Comparison of ENCODE assay signal across 11 cellular contexts in genomic region chr12:75389061-75389460, GRCh38. TPM values are rescaled to one million over a fixed set of nuclear protein-coding genes. Genes with fewer than 3 reads are reported as not detected.
DNase-seq lines count a peak whose midpoint lies in the region; ATAC-seq, FAIRE-seq and TF ChIP-seq lines count a peak whose summit lies in the region.
"Had no signal": no experiment of that assay in that cellular context is flagged by ENCODE, and none has a peak within 500 bp of the region (broad histone marks: within the 10 kb centered on the region; RNA-seq: fewer than 3 reads in every experiment).

No MANE protein-coding gene starts in this region.

- H3K9me3 ChIP-seq in left ventricle myocardium inferior (replicated peaks) (peaks cover 6% of the 10 kb centered on the region), adipocyte (ENCODE audit: control insufficient read depth, low read length) (no peaks in the 10 kb centered on the region), kidney (ENCODE audit: control insufficient read depth in 1 of 2, low read length in 2 of 2) (no peaks in the 10 kb centered on the region)

- H3K27me3 Mint-ChIP-seq in activated CD4-positive, alpha-beta T cell treated with anti-CD3 and anti-CD28 coated beads, Interleukin-2, amount 10 ng/mL, durations not matched to agents 24 days and 14 days: no peaks in the 10 kb centered on the region
- H3K27me3 Mint-ChIP-seq in CD14-positive monocyte (ENCODE audit: low read depth in 3 of 3): peaks cover 0 to 1% (median 0%) of the 10 kb centered on the region in 3 donors

- H3K4me1 ChIP-seq in left ventricle myocardium inferior (peaks cover 35% of the 10 kb centered on the region), adipocyte (ENCODE audit: control insufficient read depth, insufficient read depth, low read length) (peaks cover 24% of the 10 kb centered on the region), kidney (ENCODE audit: control insufficient read depth in 1 of 2, insufficient read depth in 1 of 2, low read depth in 1 of 2, low read length in 2 of 2) (peaks cover 0 to 11% of the 10 kb centered on the region in 2 donors)

- H3K36me3 Mint-ChIP-seq in activated CD4-positive, alpha-beta T cell treated with anti-CD3 and anti-CD28 coated beads, Interleukin-2, amount 10 ng/mL, durations not matched to agents 24 days and 14 days (ENCODE audit: low read depth): no peaks in the 10 kb centered on the region
- H3K36me3 Mint-ChIP-seq in CD14-positive monocyte: no peaks in the 10 kb centered on the region

- H3K9ac ChIP-seq in adipocyte (ENCODE audit: low read length): no peak overlapping the region
- H3K9ac ChIP-seq in kidney (ENCODE audit: low read length in 2 of 2): peak overlapping the region in 1 of 2 donors; percentile 0

- FAIRE-seq in kidney (lab: Jason Lieb, UNC): peak; percentile 51
- FAIRE-seq: H1 had no signal

- H3K27ac ChIP-seq in left ventricle myocardium inferior (replicated peaks) (peak overlapping the region; percentile 90), kidney (ENCODE audit: low read depth in 2 of 2, low read length in 2 of 2) (no peak overlapping the region)

- peaks cover 24% of the 10 kb centered on the region for H3K4me1 Mint-ChIP-seq in activated CD4-positive, alpha-beta T cell treated with anti-CD3 and anti-CD28 coated beads, Interleukin-2, amount 10 ng/mL, durations not matched to agents 24 days and 14 days
- peaks cover 29% of the 10 kb centered on the region for H3K4me1 Mint-ChIP-seq in CD14-positive monocyte

- H3K4me3 ChIP-seq in left ventricle myocardium inferior: peak overlapping the region; percentile 76
- peak overlapping the region; percentile 86 for H3K4me3 ChIP-seq in adipocyte (ENCODE audit: low read length)
- peak overlapping the region; percentile 94 to 98 for H3K4me3 ChIP-seq in kidney (ENCODE audit: low read length in 2 of 2)
- H3K4me3 ChIP-seq: lung had no signal

- intact Hi-C loops in left ventricle myocardium inferior (cut with micrococcal nuclease) (no loop called here), left ventricle myocardium superior (cut with micrococcal nuclease) (no loop called here), kidney (cut with DNase I) (no loop called here), CD14-positive monocyte (cut with micrococcal nuclease) (no loop called here)
- intact Hi-C loops in activated CD4-positive, alpha-beta T cell treated with anti-CD3 and anti-CD28 coated beads, Interleukin-2, amount 10 ng/mL, durations not matched to agents 24 days and 14 days (cut with micrococcal nuclease): no loop called here

- TF ChIP-seq CTCF in left ventricle myocardium inferior (IDR thresholded peaks at IDR 0.05; ENCODE audit: borderline replicate concordance) (no peak), kidney (IDR thresholded peaks at IDR 0.05; ENCODE audit: borderline replicate concordance, extremely low read depth, insufficient read depth) (no peak), CD14-positive monocyte (IDR thresholded peaks at IDR 0.05) (no peak)

- no peak overlapping the region for H3K27ac Mint-ChIP-seq in activated CD4-positive, alpha-beta T cell treated with anti-CD3 and anti-CD28 coated beads, Interleukin-2, amount 10 ng/mL, durations not matched to agents 24 days and 14 days
- peak overlapping the region in 1 of 7 donors; percentile 48 for H3K27ac Mint-ChIP-seq in CD14-positive monocyte

- ATAC-seq in left ventricle myocardium superior: no peak

- no peak for DNase-seq in left ventricle myocardium inferior
- DNase-seq in left ventricle myocardium superior: no peak
- DNase-seq in adipocyte (ENCODE audit: low read depth): peak; percentile 85
- no peak for DNase-seq in kidney
- DNase-seq in activated CD4-positive, alpha-beta T cell treated with anti-CD3 and anti-CD28 coated beads, Interleukin-2, amount 10 ng/mL, durations not matched to agents 24 days and 14 days: no peak
- no peak for DNase-seq in CD14-positive monocyte (ENCODE audit: low spot score)
- DNase-seq in activated T-cell treated with anti-CD3 and anti-CD28 coated beads for 4 hours: no peak
- DNase-seq in NCI-H128 (lab: John Stamatoyannopoulos, UW; ENCODE audit: unreplicated experiment): no peak
- DNase-seq: NCI-H526 had no signal

- H3K36me3 ChIP-seq in left ventricle myocardium inferior (peaks cover 7% of the 10 kb centered on the region), adipocyte (ENCODE audit: control insufficient read depth, insufficient read depth, low read length, severe bottlenecking) (no peaks in the 10 kb centered on the region), kidney (ENCODE audit: control insufficient read depth in 1 of 2, insufficient read depth in 2 of 2, low read length in 2 of 2) (no peaks in the 10 kb centered on the region)

- H3K27me3 ChIP-seq in left ventricle myocardium inferior (ENCODE audit: low read depth) (no peaks in the 10 kb centered on the region), adipocyte (replicated peaks; ENCODE audit: control insufficient read depth, insufficient read depth, low read length) (no peaks in the 10 kb centered on the region)

- H3K4me3 Mint-ChIP-seq in activated CD4-positive, alpha-beta T cell treated with anti-CD3 and anti-CD28 coated beads, Interleukin-2, amount 10 ng/mL, durations not matched to agents 24 days and 14 days: no peak overlapping the region
- no peak overlapping the region for H3K4me3 Mint-ChIP-seq in CD14-positive monocyte

- H3K9me3 Mint-ChIP-seq in activated CD4-positive, alpha-beta T cell treated with anti-CD3 and anti-CD28 coated beads, Interleukin-2, amount 10 ng/mL, durations not matched to agents 24 days and 14 days: peaks cover 3% of the 10 kb centered on the region
- H3K9me3 Mint-ChIP-seq in CD14-positive monocyte: peaks cover 0 to 3% (median 0%) of the 10 kb centered on the region in 7 donors

RNA-seq across cellular contexts. Expression of gene GLIPR1L2, which starts 1.8 kb away (rescaled TPM):
- 1.5 TPM for total RNA-seq in left ventricle myocardium inferior
- total RNA-seq in left ventricle myocardium superior: 1.3 TPM
- total RNA-seq in kidney: 1.1 TPM
- polyA plus RNA-seq in kidney (ENCODE audit: insufficient read depth, low read depth, low replicate concordance): 0.65 TPM
- 0.36 TPM in 1 of 2 replicates, not detected in the other for total RNA-seq in activated CD4-positive, alpha-beta T cell treated with anti-CD3 and anti-CD28 coated beads, Interleukin-2, amount 10 ng/mL, durations not matched to agents 24 days and 14 days
- polyA plus RNA-seq in CD14-positive monocyte: under 1 TPM in 1 of 2 donors, not detected in 1; 0.24 TPM
- total RNA-seq: H1 had no signal

RNA-seq across cellular contexts. Expression of gene GLIPR1L1, which starts 54.6 kb away (rescaled TPM):
- not detected for total RNA-seq in left ventricle myocardium inferior
- not detected for total RNA-seq in left ventricle myocardium superior
- total RNA-seq in kidney: not detected
- not detected for polyA plus RNA-seq in kidney (ENCODE audit: insufficient read depth, low read depth, low replicate concordance)
- not detected in 2 replicates for total RNA-seq in activated CD4-positive, alpha-beta T cell treated with anti-CD3 and anti-CD28 coated beads, Interleukin-2, amount 10 ng/mL, durations not matched to agents 24 days and 14 days
- polyA plus RNA-seq in CD14-positive monocyte: not detected
- total RNA-seq: lung had no signal
- polyA plus RNA-seq: lung had no signal

RNA-seq across cellular contexts. Expression of gene CAPS2, which starts 58.9 kb away (rescaled TPM):
- 13.4 TPM for total RNA-seq in left ventricle myocardium inferior
- 12.5 TPM for total RNA-seq in left ventricle myocardium superior
- 14.1 TPM for total RNA-seq in kidney
- 5.9 TPM for polyA plus RNA-seq in kidney (ENCODE audit: insufficient read depth, low read depth, low replicate concordance)
- total RNA-seq in activated CD4-positive, alpha-beta T cell treated with anti-CD3 and anti-CD28 coated beads, Interleukin-2, amount 10 ng/mL, durations not matched to agents 24 days and 14 days: 0.54 and 1.5 TPM in 2 replicates
- under 1 TPM in 1 of 2 donors, not detected in 1; 0.36 TPM for polyA plus RNA-seq in CD14-positive monocyte
